In genomic region chr9:18163146-18163545, GRCh38 we compare ENCODE assay signal across 20 cellular contexts.
"Had no signal": no experiment of that assay in that cellular context is flagged by ENCODE, and none has a peak within 500 bp of the region (broad histone marks: within the 10 kb centered on the region; RNA-seq: fewer than 3 reads in every experiment).

No MANE protein-coding gene starts in this region.

- H3K36me3 ChIP-seq: SJCRH30 had no signal

- ATAC-seq: SK-N-SH treated with all-trans-retinoic acid at 6 μM for 48 hours had no signal

- DNase-seq: KBM-7, NCI-H1092, NCI-H1105 treated with DMSO at 0.1 percent for 48 hours, NCI-H1417 treated with DMSO at 0.1 percent for 48 hours, NCI-H146, NCI-H1694 treated with DMSO at 0.1 percent for 48 hours, NCI-H1930, NCI-H2081, NCI-H2107, NCI-H2227 treated with DMSO at 0.1 percent for 48 hours, NCI-H524, NCI-H526 treated with DMSO at 0.1 percent for 48 hours, NCI-H774, RPMI8226, SHP77 treated with DMSO at 0.1 percent for 48 hours, SJCRH30 had no signal

- H3K9me3 ChIP-seq: SJCRH30 had no signal

- H3K27me3 ChIP-seq: SJCRH30 had no signal

- H3K4me3 ChIP-seq: SJCRH30 had no signal

- FAIRE-seq: HTR-8/SVneo, RCC 7860 had no signal

- H3K27ac ChIP-seq: HL-60, SJCRH30 had no signal

- H3K4me1 ChIP-seq: SJCRH30 had no signal
